Comparison of ENCODE assay signal across 30 cellular contexts in genomic region chr13:98188544-98189166, GRCh38. TPM values are rescaled to one million over a fixed set of nuclear protein-coding genes. Genes with fewer than 3 reads are reported as not detected.
DNase-seq lines count a peak whose midpoint lies in the region; ATAC-seq, FAIRE-seq and TF ChIP-seq lines count a peak whose summit lies in the region.
"Had no signal": no experiment of that assay in that cellular context is flagged by ENCODE, and none has a peak within 500 bp of the region (broad histone marks: within the 10 kb centered on the region; RNA-seq: fewer than 3 reads in every experiment).

No MANE protein-coding gene starts in this region.

- no peak overlapping the region for H2AFZ ChIP-seq in H1 (ENCODE audit: low read length)

- TF ChIP-seq EP300 in H1 (IDR thresholded peaks at IDR 0.05; ENCODE audit: borderline replicate concordance in 1 of 2, low read depth in 2 of 2, low read length in 2 of 2) (no peak), tibial nerve (IDR thresholded peaks at IDR 0.05) (no peak)

- H3K4me3 ChIP-seq in H1 (ENCODE audit: extremely low read depth in 1 of 4, insufficient read depth in 2 of 4, low read depth in 3 of 4, low read length in 4 of 4) (no peak overlapping the region), lower lobe of right lung (no peak overlapping the region), thyroid gland (replicated peaks in 1 of 3) (no peak overlapping the region), tibial nerve (no peak overlapping the region)
- H3K4me3 ChIP-seq: esophagus squamous epithelium, sigmoid colon, SJSA1 had no signal

- no peak overlapping the region for H3K56ac ChIP-seq in H1 (replicated peaks; ENCODE audit: insufficient read length, low read depth, low read length)

- peaks cover 0 to 1% of the 10 kb centered on the region in 2 experiments for H4K20me1 ChIP-seq in H1 (replicated peaks in 1 of 2; ENCODE audit: control insufficient read depth in 1 of 2, insufficient read depth in 2 of 2, low read length in 2 of 2)

- H3K4me1 ChIP-seq in H1 (replicated peaks in 1 of 4; ENCODE audit: control insufficient read depth in 3 of 4, insufficient read depth in 4 of 4, low read length in 3 of 4) (peaks cover 0 to 2% (median under 1%) of the 10 kb centered on the region in 4 experiments; a peak in 1 of 7 replicates), lower lobe of right lung (peaks cover 23% of the 10 kb centered on the region), thyroid gland (peaks cover 39 to 52% of the 10 kb centered on the region in 2 donors), tibial nerve (peaks cover 0 to 10% (median 2%) of the 10 kb centered on the region in 4 donors)

- no peak overlapping the region for H2AK5ac ChIP-seq in H1 (ENCODE audit: low read depth, low read length)

- H4K5ac ChIP-seq in H1 (ENCODE audit: insufficient read length, low read depth, low read length): no peak overlapping the region

- no peak for TF ChIP-seq POLR2A in H1 (IDR thresholded peaks at IDR 0.05; ENCODE audit: control extremely low read depth in 1 of 2, low read depth in 2 of 2, low read length in 2 of 2)
- no peak for TF ChIP-seq POLR2A in thyroid gland (IDR thresholded peaks at IDR 0.05)
- TF ChIP-seq POLR2A in tibial nerve (IDR thresholded peaks at IDR 0.05): no peak

- no peak for TF ChIP-seq RAD21 in H1 (IDR thresholded peaks at IDR 0.05 in 1 of 2, conservative IDR thresholded peaks at IDR 0.05 in 1 of 2; ENCODE audit: low read depth in 2 of 2, low read length in 2 of 2)

- no peak overlapping the region for H4K91ac ChIP-seq in H1 (replicated peaks; ENCODE audit: insufficient read length, low read length)

- H4K8ac ChIP-seq in H1 (ENCODE audit: extremely low read depth, insufficient read depth, low read length): no peak overlapping the region

- H3K18ac ChIP-seq in H1 (ENCODE audit: extremely low read depth, low read length): no peak overlapping the region

- no peaks in the 10 kb centered on the region; the same call in 1 of the 2 replicates for H3K23me2 ChIP-seq in H1 (ENCODE audit: low read depth, low read length)

- H3K4ac ChIP-seq in H1 (replicated peaks; ENCODE audit: insufficient read length, low read depth, low read length): no peak overlapping the region

- H2BK20ac ChIP-seq in H1 (ENCODE audit: low read length): no peak overlapping the region

- H3K36me3 ChIP-seq in H1 (ENCODE audit: control insufficient read depth in 2 of 4, insufficient read depth in 4 of 4, low read length in 3 of 4) (no peaks in the 10 kb centered on the region), lower lobe of right lung (no peaks in the 10 kb centered on the region), thyroid gland (no peaks in the 10 kb centered on the region), tibial nerve (no peaks in the 10 kb centered on the region)
- H3K36me3 ChIP-seq: esophagus squamous epithelium, sigmoid colon had no signal

- TF ChIP-seq CTCF in H1 (IDR thresholded peaks at IDR 0.05; ENCODE audit: control extremely low read depth in 1 of 3, insufficient read depth in 1 of 3, low read depth in 1 of 3, low read length in 3 of 3) (no peak), lower lobe of right lung (IDR thresholded peaks at IDR 0.05) (no peak), thyroid gland (IDR thresholded peaks at IDR 0.05) (no peak), GM10248 (IDR thresholded peaks at IDR 0.05; ENCODE audit: control extremely low read depth, extremely low read depth, low read depth, missing control alignments) (no peak), tibial nerve (IDR thresholded peaks at IDR 0.05) (no peak)

- ATAC-seq in lower lobe of right lung (peak; percentile 14 to 21), sciatic nerve (no peak)
- ATAC-seq: activated naive CD4-positive, alpha-beta T cell treated with anti-CD3 and anti-CD28 coated beads, Interleukin-2, amount 50 U/mL, for 72 hours had no signal

- H3K9me3 ChIP-seq in H1 (ENCODE audit: insufficient read depth in 2 of 2, low read depth in 1 of 2, low read length in 1 of 2) (no peaks in the 10 kb centered on the region), lower lobe of right lung (no peaks in the 10 kb centered on the region), thyroid gland (no peaks in the 10 kb centered on the region), tibial nerve (no peaks in the 10 kb centered on the region)
- H3K9me3 ChIP-seq: esophagus squamous epithelium, sigmoid colon, SJSA1 had no signal

- H2BK15ac ChIP-seq in H1 (ENCODE audit: low read length): no peak overlapping the region

- H2BK5ac ChIP-seq in H1 (ENCODE audit: low read depth, low read length): peak overlapping the region; percentile 49; the same call in 1 of the 2 replicates

- H2BK120ac ChIP-seq in H1 (replicated peaks; ENCODE audit: low read depth, low read length): no peak overlapping the region

- H3K79me2 ChIP-seq in H1 (ENCODE audit: control insufficient read depth in 1 of 2, insufficient read depth in 2 of 2, low read length in 2 of 2): peaks cover 0 to 72% of the 10 kb centered on the region in 2 experiments; a peak in 2 of 4 replicates

- POLR2A ChIA-PET in H1 (lab: Charles Lee; ENCODE audit: partially characterized antibody) (interaction anchor here (0.6 kb wide), 1 partner anchor 71 kb away, joined by 3 read pairs; no protein-coding TSS in a partner anchor), GM10248 (lab: Yijun Ruan, JAX) (no interaction called here)

- DNase-seq in H1 (ENCODE audit: low read depth in 1 of 2, low spot score in 2 of 2) (no peak), lower lobe of right lung (no peak), thyroid gland (peak in 1 of 2 donors; percentile 38), GM10248 (ENCODE audit: extremely low spot score) (no peak), tibial nerve (ENCODE audit: low spot score in 2 of 2) (no peak), EL (no peak), sciatic nerve (ENCODE audit: low spot score) (no peak)
- DNase-seq: activated CD4-positive, alpha-beta T cell treated with anti-CD3 and anti-CD28 coated beads, Interleukin-2, amount 10 ng/mL, durations not matched to agents 24 days and 14 days; DMS53; esophagus squamous epithelium; foreskin melanocyte; H7; NCI-H446 treated with DMSO at 0.1 percent for 48 hours; RPMI8226; sigmoid colon; stimulated activated CD4-positive, alpha-beta T cell treated with anti-CD3 and anti-CD28 coated beads, Interleukin-12 subunit alpha, Interleukin-12 subunit beta, amount 100 ng/mL, for 4 hours; stimulated activated CD4-positive, alpha-beta T cell treated with anti-CD3 and anti-CD28 coated beads, Interleukin-2, amount 100 ng/mL, for 48 hours; T-helper 9 cell had no signal

- WGBS in H1 (ENCODE audit: extremely low coverage in 1 of 2, insufficient coverage in 1 of 2, insufficient read length in 1 of 2, insufficient replicate concordance in 2 of 2, low coverage in 1 of 2, low lambda C conversion rate in 2 of 2, missing lambda C conversion rate in 1 of 2), 2 experiments: 91% methylated on average over 14 of the region's 14 CpGs; no CpG with 5 or more reads in 1 of the 2 experiments
- 81 to 85% methylated on average over 13 to 14 of the region's 14 CpGs for WGBS in thyroid gland, 2 donors
- WGBS in tibial nerve, 2 donors: 90 to 92% methylated on average over 12 to 14 of the region's 14 CpGs

- H3K4me2 ChIP-seq in H1 (ENCODE audit: insufficient read depth in 1 of 2, low read depth in 2 of 2, low read length in 2 of 2): no peak overlapping the region

- H3K14ac ChIP-seq in H1 (ENCODE audit: insufficient read length): no peak overlapping the region

- no peak overlapping the region for H3K9ac ChIP-seq in H1 (replicated peaks in 1 of 4; ENCODE audit: extremely low read depth in 1 of 4, low read depth in 3 of 4, low read length in 3 of 4)

- intact Hi-C loops in lower lobe of right lung (cut with DNase I) (no loop called here), thyroid gland (cut with DNase I) (no loop called here), sciatic nerve (cut with DNase I) (no loop called here)

- FAIRE-seq in H1 (lab: Jason Lieb, UNC): no peak
- FAIRE-seq: endometrium had no signal

- CTCF ChIA-PET in H1 (lab: Charles Lee; ENCODE audit: partially characterized antibody): interaction anchor here (0.6 to 2.2 kb wide), 4 partner anchors 12 to 219 kb away, joined by 3 to 4 read pairs (median 3); no protein-coding TSS in a partner anchor
- CTCF ChIA-PET in GM10248 (lab: Yijun Ruan, JAX): no interaction called here

- peaks cover 5% of the 10 kb centered on the region; the same call in 1 of the 2 replicates for H3K79me1 ChIP-seq in H1 (ENCODE audit: low read depth, low read length)

- H2BK12ac ChIP-seq in H1 (ENCODE audit: low read depth, low read length): no peak overlapping the region

- H3K23ac ChIP-seq in H1 (ENCODE audit: insufficient read length): no peak overlapping the region

- H3K27ac ChIP-seq in angular gyrus (ENCODE audit: low read depth, low read length) (peak overlapping the region; percentile 22), H1 (ENCODE audit: low read depth, low read length) (no peak overlapping the region), lower lobe of right lung (no peak overlapping the region), thyroid gland (peak overlapping the region; percentile 85 to 91 (median 90)), tibial nerve (no peak overlapping the region)
- H3K27ac ChIP-seq: esophagus squamous epithelium, SJSA1, VCaP had no signal

- H3K27me3 ChIP-seq in H1 (replicated peaks in 1 of 4; ENCODE audit: control insufficient read depth in 3 of 4, extremely low read depth in 1 of 4, insufficient read depth in 3 of 4, low read length in 3 of 4): no peaks in the 10 kb centered on the region
- H3K27me3 ChIP-seq in lower lobe of right lung (ENCODE audit: low read depth): no peaks in the 10 kb centered on the region
- no peaks in the 10 kb centered on the region for H3K27me3 ChIP-seq in thyroid gland
- H3K27me3 ChIP-seq in tibial nerve: no peaks in the 10 kb centered on the region
- H3K27me3 ChIP-seq: esophagus squamous epithelium, sigmoid colon, SJSA1 had no signal

RNA-seq across cellular contexts. Expression of gene RNF113B, which starts 11.6 kb away (rescaled TPM):
- not detected in 2 replicates for total RNA-seq in H1 (2021; fragmentation: NEBNext Ultra II Directional; extraction: Animal tissue kit (Norgen Biotek cat#: 25700))
- not detected in 2 replicates for polyA plus RNA-seq in H1 (2011; rRNA removed)
- not detected for polyA plus RNA-seq in H1 (2011; cell fraction: cytosol; rRNA removed)
- polyA plus RNA-seq in H1 (2011; cell fraction: nucleus; rRNA removed): not detected
- 0.11 TPM in 1 of 4 replicates, not detected in the others for polyA plus RNA-seq in H1 (2012, experiment 1 of 2)
- polyA plus RNA-seq in H1 (2012, experiment 2 of 2): not detected
- polyA plus RNA-seq in H1 (2013, experiment 1 of 2): not detected
- polyA plus RNA-seq in H1 (2013, experiment 2 of 2): not detected
- polyA minus RNA-seq in H1 (2011; rRNA and poly(A)+ RNA removed): not detected in 2 replicates
- polyA minus RNA-seq in H1 (2011; cell fraction: cytosol; rRNA and poly(A)+ RNA removed): not detected
- polyA minus RNA-seq in H1 (2011; cell fraction: nucleus; rRNA and poly(A)+ RNA removed): not detected
- total RNA-seq in lower lobe of right lung: not detected
- not detected for total RNA-seq in thyroid gland
- total RNA-seq in tibial nerve: not detected
- total RNA-seq in sciatic nerve: not detected
- total RNA-seq: activated CD4-positive, alpha-beta T cell treated with anti-CD3 and anti-CD28 coated beads, Interleukin-2, amount 10 ng/mL, durations not matched to agents 24 days and 14 days; activated CD8-positive, alpha-beta memory T cell treated with anti-CD3 and anti-CD28 coated beads for 36 hours; activated naive CD4-positive, alpha-beta T cell treated with anti-CD3 and anti-CD28 coated beads, Interleukin-2, amount 50 U/mL, for 72 hours; esophagus squamous epithelium; G401; H7; HT-29; kidney epithelial cell; lung microvascular endothelial cell; sigmoid colon; SJSA1 had no signal
- polyA plus RNA-seq: BJ, neural cell, sigmoid colon had no signal

RNA-seq across cellular contexts. Expression of gene FARP1, which starts 45.8 kb away (rescaled TPM):
- total RNA-seq in H1 (2021; fragmentation: NEBNext Ultra II Directional; extraction: Animal tissue kit (Norgen Biotek cat#: 25700)): 97.9 and 104 TPM in 2 replicates
- polyA plus RNA-seq in H1 (2011; rRNA removed): 24.7 and 29.6 TPM in 2 replicates
- 29.0 TPM for polyA plus RNA-seq in H1 (2011; cell fraction: cytosol; rRNA removed)
- 68.0 TPM for polyA plus RNA-seq in H1 (2011; cell fraction: nucleus; rRNA removed)
- polyA plus RNA-seq in H1 (2012, experiment 1 of 2): 56.1 to 128 TPM (median 79.3 TPM) in 4 replicates
- 25.3 TPM for polyA plus RNA-seq in H1 (2012, experiment 2 of 2)
- 65.6 TPM for polyA plus RNA-seq in H1 (2013, experiment 1 of 2)
- polyA plus RNA-seq in H1 (2013, experiment 2 of 2): 69.0 TPM
- polyA minus RNA-seq in H1 (2011; rRNA and poly(A)+ RNA removed): 87.0 and 138 TPM in 2 replicates
- 81.0 TPM for polyA minus RNA-seq in H1 (2011; cell fraction: cytosol; rRNA and poly(A)+ RNA removed)
- 137 TPM for polyA minus RNA-seq in H1 (2011; cell fraction: nucleus; rRNA and poly(A)+ RNA removed)
- total RNA-seq in lower lobe of right lung (110 TPM), thyroid gland (100 to 1,000 TPM; 103 to 172 (median 129) TPM), tibial nerve (10 to 100 TPM; 21.4 to 28.5 (median 24.9) TPM), sciatic nerve (35.4 TPM)

Comparison
In these comparisons a context has a peak if more than half of its experiments do, and no peak if none do; other contexts are left out.
1. H3K27ac ChIP-seq: peak in angular gyrus (single experiment) and thyroid gland (3 of 3); none in H1 (single experiment), lower lobe of right lung (single experiment) and tibial nerve (0 of 4).